ENCODE assay signal across 8 cellular contexts in genomic region chr17:75032896-75033294, GRCh38. TPM values are rescaled to one million over a fixed set of nuclear protein-coding genes. Genes with fewer than 3 reads are reported as not detected.
DNase-seq lines count a peak whose midpoint lies in the region; ATAC-seq and TF ChIP-seq lines count a peak whose summit lies in the region.

No MANE protein-coding gene starts in this region.

- ATAC-seq in HG03025 (IDR thresholded peaks at IDR 0.05; ENCODE audit: low FRiP score, unreplicated experiment): no peak

- POLR2A ChIA-PET in BJ (lab: Charles Lee): no interaction called here

- DNase-seq in BJ (ENCODE audit: low read depth): no peak
- no peak for DNase-seq in activated gamma-delta T cell treated with Interleukin-2 at 50 U/mL for 16 hours
- no peak for DNase-seq in NCI-H1048 (lab: John Stamatoyannopoulos, UW)
- DNase-seq in NCI-H774 (lab: John Stamatoyannopoulos, UW): no peak

- H3K9ac ChIP-seq in muscle layer of colon (ENCODE audit: low read length): no peak overlapping the region

- H3K27ac Mint-ChIP-seq in brain: peak overlapping the region; percentile 96 to 100 (median 98)

- peaks cover 40% of the 10 kb centered on the region for H3K4me1 ChIP-seq in muscle layer of colon (ENCODE audit: insufficient read depth, low read length)

- no peaks in the 10 kb centered on the region for H3K27me3 ChIP-seq in BJ (ENCODE audit: control insufficient read depth, insufficient read depth, low read length)
- H3K27me3 ChIP-seq in muscle layer of colon (ENCODE audit: control insufficient read depth in 1 of 2, insufficient read depth in 2 of 2, low read length in 2 of 2): no peaks in the 10 kb centered on the region

- H3K9me3 Mint-ChIP-seq in brain: peaks cover 12 to 30% (median 18%) of the 10 kb centered on the region in 5 experiments

- H3K27ac ChIP-seq in muscle layer of colon (ENCODE audit: low read depth, low read length): peak overlapping the region; percentile 71

- no peak for TF ChIP-seq CTCF in BJ (IDR thresholded peaks at IDR 0.05; ENCODE audit: insufficient read depth, low read depth, low read length)
- no peak for TF ChIP-seq CTCF in brain (conservative IDR thresholded peaks at IDR 0.05)

- peaks cover 21% of the 10 kb centered on the region for H3K27me3 Mint-ChIP-seq in brain

- H3K4me3 ChIP-seq in BJ (ENCODE audit: low read depth, low read length) (peak overlapping the region; percentile 60), muscle layer of colon (ENCODE audit: low read depth in 1 of 2, low read length in 2 of 2) (peak overlapping the region in 1 of 2 donors; percentile 87)

- no peaks in the 10 kb centered on the region for H3K36me3 Mint-ChIP-seq in brain

- H3K4me1 Mint-ChIP-seq in brain: peaks cover 38% of the 10 kb centered on the region

- no peaks in the 10 kb centered on the region for H3K36me3 ChIP-seq in BJ (ENCODE audit: control insufficient read depth, insufficient read depth, low read length)
- no peaks in the 10 kb centered on the region for H3K36me3 ChIP-seq in muscle layer of colon (ENCODE audit: insufficient read depth, low read length)

- H3K9me3 ChIP-seq in muscle layer of colon (ENCODE audit: low read length): no peaks in the 10 kb centered on the region

- TF ChIP-seq EP300 in Ishikawa (IDR thresholded peaks at IDR 0.05; ENCODE audit: borderline replicate concordance): no peak

- H3K4me3 Mint-ChIP-seq in brain: peak overlapping the region; percentile 90 to 96 (median 91)

- CTCF ChIA-PET in BJ (lab: Yijun Ruan, JAX): interaction anchor here (1.4 to 1.8 kb wide), 2 partner anchors 9 to 71 kb away, joined by 7 to 8 read pairs; no protein-coding TSS in a partner anchor

- TF ChIP-seq RAD21 in Ishikawa (IDR thresholded peaks at IDR 0.05; ENCODE audit: low read depth): no peak

TF ChIP-seq in Ishikawa, 13 proteins besides CTCF, POLR2A, EP300 and RAD21:
- TF ChIP-seq ZBTB7A (IDR thresholded peaks at IDR 0.05; ENCODE audit: low read depth): no peak
- peak; percentile 55; the same call in 1 of the 2 replicates for TF ChIP-seq NFIC (IDR thresholded peaks at IDR 0.05)
- no peak for TF ChIP-seq CEBPB (IDR thresholded peaks at IDR 0.05)
- TF ChIP-seq EGR1 (IDR thresholded peaks at IDR 0.05): no peak
- TF ChIP-seq TAF1 (IDR thresholded peaks at IDR 0.05; ENCODE audit: low read depth): no peak
- TF ChIP-seq YY1 (IDR thresholded peaks at IDR 0.05; ENCODE audit: low read depth): no peak
- TF ChIP-seq CREB1 (IDR thresholded peaks at IDR 0.05; ENCODE audit: low read depth): no peak
- TF ChIP-seq TEAD4 (IDR thresholded peaks at IDR 0.05): no peak
- TF ChIP-seq, protein P1, sequence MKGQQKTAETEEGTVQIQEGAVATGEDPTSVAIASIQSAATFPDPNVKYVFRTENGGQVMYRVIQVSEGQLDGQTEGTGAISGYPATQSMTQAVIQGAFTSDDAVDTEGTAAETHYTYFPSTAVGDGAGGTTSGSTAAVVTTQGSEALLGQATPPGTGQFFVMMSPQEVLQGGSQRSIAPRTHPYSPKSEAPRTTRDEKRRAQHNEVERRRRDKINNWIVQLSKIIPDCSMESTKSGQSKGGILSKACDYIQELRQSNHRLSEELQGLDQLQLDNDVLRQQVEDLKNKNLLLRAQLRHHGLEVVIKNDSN (IDR thresholded peaks at IDR 0.05): no peak
- no peak for TF ChIP-seq REST (IDR thresholded peaks at IDR 0.05; ENCODE audit: low read depth)
- TF ChIP-seq TCF12 (IDR thresholded peaks at IDR 0.05; ENCODE audit: low read depth): no peak
- TF ChIP-seq FOXM1 (IDR thresholded peaks at IDR 0.05; ENCODE audit: borderline replicate concordance, low read depth): peak; percentile 7; the same call in 1 of the 2 replicates
- 0 out of 2 replicates have a peak, but pooled peaks have one; percentile 25 for TF ChIP-seq MAX (IDR thresholded peaks at IDR 0.05)

RNA-seq across cellular contexts. Expression of gene ATP5PD, which starts 13.9 kb away (rescaled TPM):
- polyA plus RNA-seq in BJ (2011; rRNA removed) (160 and 304 TPM in 2 replicates), brain (ENCODE audit: insufficient read depth, low read depth, low replicate concordance) (425 TPM)
- polyA minus RNA-seq in BJ (2011; rRNA and poly(A)+ RNA removed): 71.0 and 110 TPM in 2 replicates

RNA-seq across cellular contexts. Expression of gene KCTD2, which starts 14.1 kb away (rescaled TPM):
- polyA plus RNA-seq in BJ (2011; rRNA removed): 23.5 and 28.0 TPM in 2 replicates
- polyA minus RNA-seq in BJ (2011; rRNA and poly(A)+ RNA removed): 11.1 and 17.3 TPM in 2 replicates
- polyA plus RNA-seq in brain (ENCODE audit: insufficient read depth, low read depth, low replicate concordance): 44.3 TPM

RNA-seq across cellular contexts. Expression of gene MRPL58, which starts 20.4 kb away (rescaled TPM):
- 44.2 and 50.8 TPM in 2 replicates for polyA plus RNA-seq in BJ (2011; rRNA removed)
- polyA minus RNA-seq in BJ (2011; rRNA and poly(A)+ RNA removed): 10.0 and 14.7 TPM in 2 replicates
- 36.7 TPM for polyA plus RNA-seq in brain (ENCODE audit: insufficient read depth, low read depth, low replicate concordance)

RNA-seq across cellular contexts. Expression of gene CDR2L, which starts 45.5 kb away (rescaled TPM):
- polyA plus RNA-seq in BJ (2011; rRNA removed) (12.5 and 19.6 TPM in 2 replicates), brain (ENCODE audit: insufficient read depth, low read depth, low replicate concordance) (26.6 TPM)
- 10.6 and 13.5 TPM in 2 replicates for polyA minus RNA-seq in BJ (2011; rRNA and poly(A)+ RNA removed)

RNA-seq across cellular contexts. Expression of gene SLC16A5, which starts 54.9 kb away (rescaled TPM):
- polyA plus RNA-seq in BJ (2011; rRNA removed) (8.7 and 18.3 TPM in 2 replicates), brain (ENCODE audit: insufficient read depth, low read depth, low replicate concordance) (0.27 TPM)
- 12.5 and 12.8 TPM in 2 replicates for polyA minus RNA-seq in BJ (2011; rRNA and poly(A)+ RNA removed)
